Comparison of ENCODE assay signal across 25 cellular contexts in genomic region chr2:193231634-193232033, GRCh38.
"Had no signal": no experiment of that assay in that cellular context is flagged by ENCODE, and none has a peak within 500 bp of the region (broad histone marks: within the 10 kb centered on the region; RNA-seq: fewer than 3 reads in every experiment).

No MANE protein-coding gene starts in this region.

- H3K4me1 ChIP-seq: neural progenitor cell, parathyroid adenoma, psoas muscle, right lobe of liver, sigmoid colon, stomach, thyroid gland, tibial nerve, upper lobe of left lung, vagina had no signal

- H3K9ac ChIP-seq: neural progenitor cell, parathyroid adenoma had no signal

- H3K79me2 ChIP-seq: parathyroid adenoma had no signal

- FAIRE-seq: small intestine, urothelium cell line had no signal

- H3K9me3 ChIP-seq: ovary, psoas muscle, right lobe of liver, sigmoid colon, stomach, thoracic aorta, thyroid gland, upper lobe of left lung, vagina had no signal

- H3K36me3 ChIP-seq: neural progenitor cell, ovary, right lobe of liver, sigmoid colon, stomach, thoracic aorta, thyroid gland, tibial nerve, upper lobe of left lung, vagina had no signal

- H3K27ac ChIP-seq: neural progenitor cell, ovary, parathyroid adenoma, psoas muscle, right lobe of liver, sigmoid colon, stomach, thoracic aorta, thyroid gland, tibial nerve, upper lobe of left lung, vagina had no signal

- DNase-seq: occipital lobe; ovary; posterior cingulate gyrus; psoas muscle; right cardiac atrium; right lobe of liver; sigmoid colon; small intestine; stimulated activated CD4-positive, alpha-beta T cell treated with anti-CD3 and anti-CD28 coated beads, Interleukin-15, amount 100 ng/mL, for 24 hours; stimulated activated CD4-positive, alpha-beta T cell treated with anti-CD3 and anti-CD28 coated beads, Interleukin-2, amount 100 ng/mL, for 24 hours; stimulated activated CD4-positive, alpha-beta T cell treated with anti-CD3 and anti-CD28 coated beads, Interleukin-2, amount 100 ng/mL, for 48 hours; stimulated activated CD4-positive, alpha-beta T cell treated with anti-CD3 and anti-CD28 coated beads, Interleukin-4, amount 100 ng/mL, for 24 hours; stimulated activated naive B cell treated with anti-CD40 and anti-IgM and Interleukin-4, amounts not matched to agents 10 μg/mL and 1 μg/mL and 100 μg/mL, for 72 hours; stimulated activated naive CD4-positive, alpha-beta T cell treated with Interleukin-2 at 50 U/mL for 16 hours; stomach; thyroid gland; trophoblast cell; upper lobe of left lung had no signal

- H3K4me3 ChIP-seq: neural progenitor cell, ovary, psoas muscle, right lobe of liver, sigmoid colon, stomach, thoracic aorta, thyroid gland, tibial nerve, upper lobe of left lung, vagina had no signal

- H2AFZ ChIP-seq: neural progenitor cell, parathyroid adenoma had no signal

- H3K4me2 ChIP-seq: neural progenitor cell had no signal

- ATAC-seq: psoas muscle; right cardiac atrium; right lobe of liver; stimulated activated effector memory CD8-positive, alpha-beta T cell treated with anti-CD3 and anti-CD28 coated beads, Interleukin-12 subunit alpha, Interleukin-12 subunit beta, amount 100 ng/mL, for 72 hours; stimulated activated naive B cell treated with anti-CD40 and anti-IgM and Interleukin-4, amounts not matched to agents 10 μg/mL and 1 μg/mL and 100 μg/mL, for 72 hours had no signal

- H3K27me3 ChIP-seq: neural progenitor cell, ovary, right lobe of liver, sigmoid colon, stomach, thyroid gland, tibial nerve, upper lobe of left lung, vagina had no signal
